10 cellular contexts compared by ENCODE assay signal in genomic region chr3:184602406-184603155, GRCh38. TPM values are rescaled to one million over a fixed set of nuclear protein-coding genes. Genes with fewer than 3 reads are reported as not detected.
DNase-seq lines count a peak whose midpoint lies in the region; ATAC-seq and TF ChIP-seq lines count a peak whose summit lies in the region.
"Had no signal": no experiment of that assay in that cellular context is flagged by ENCODE, and none has a peak within 500 bp of the region (broad histone marks: within the 10 kb centered on the region; RNA-seq: fewer than 3 reads in every experiment).

No MANE protein-coding gene starts in this region.

- H3K4me3 Mint-ChIP-seq in stimulated activated effector memory CD8-positive, alpha-beta T cell treated with anti-CD3 and anti-CD28 coated beads, Interleukin-12 subunit alpha, Interleukin-12 subunit beta, amount 100 ng/mL, for 72 hours, result no peak overlapping the region
- H3K4me3 Mint-ChIP-seq in activated CD8-positive, alpha-beta T cell treated with anti-CD3 and anti-CD28 coated beads, Interleukin-2, amount 10 ng/mL, durations not matched to agents 7 days and 5 days, result no peak overlapping the region

- H3K79me2 ChIP-seq in SK-N-SH (ENCODE audit: insufficient read depth), result no peaks in the 10 kb centered on the region

- TF ChIP-seq CTCF in SK-N-SH (IDR thresholded peaks at IDR 0.05), result no peak

- no peaks in the 10 kb centered on the region for H3K27me3 ChIP-seq in SK-N-SH (ENCODE audit: insufficient read depth)

- H3K9me3 Mint-ChIP-seq in stimulated activated effector memory CD8-positive, alpha-beta T cell treated with anti-CD3 and anti-CD28 coated beads, Interleukin-12 subunit alpha, Interleukin-12 subunit beta, amount 100 ng/mL, for 72 hours, result no peaks in the 10 kb centered on the region
- no peaks in the 10 kb centered on the region for H3K9me3 Mint-ChIP-seq in activated CD8-positive, alpha-beta T cell treated with anti-CD3 and anti-CD28 coated beads, Interleukin-2, amount 10 ng/mL, durations not matched to agents 7 days and 5 days (ENCODE audit: insufficient read depth)

- H3K9me3 ChIP-seq in SK-N-SH, result no peaks in the 10 kb centered on the region

- H3K9ac ChIP-seq in SK-N-SH, result no peak overlapping the region

- H3F3A ChIP-seq in SK-N-SH (replicated peaks; ENCODE audit: insufficient read depth), result no peaks in the 10 kb centered on the region

- H3K27me3 Mint-ChIP-seq in activated CD8-positive, alpha-beta T cell treated with anti-CD3 and anti-CD28 coated beads, Interleukin-2, amount 10 ng/mL, durations not matched to agents 7 days and 5 days (ENCODE audit: low read depth), result peaks cover 56% of the 10 kb centered on the region

- H4K20me1 ChIP-seq in SK-N-SH (ENCODE audit: insufficient read depth), result no peaks in the 10 kb centered on the region

- H3K9me2 ChIP-seq in SK-N-SH, result no peaks in the 10 kb centered on the region

- ATAC-seq in stimulated activated effector memory CD8-positive, alpha-beta T cell treated with anti-CD3 and anti-CD28 coated beads, Interleukin-12 subunit alpha, Interleukin-12 subunit beta, amount 100 ng/mL, for 72 hours, result no peak
- ATAC-seq in activated CD8-positive, alpha-beta T cell treated with anti-CD3 and anti-CD28 coated beads, Interleukin-2, amount 10 ng/mL, durations not matched to agents 7 days and 5 days, result no peak
- ATAC-seq in HG02642 (IDR thresholded peaks at IDR 0.05; ENCODE audit: poor library complexity, unreplicated experiment), result no peak

- H3K4me1 Mint-ChIP-seq in stimulated activated effector memory CD8-positive, alpha-beta T cell treated with anti-CD3 and anti-CD28 coated beads, Interleukin-12 subunit alpha, Interleukin-12 subunit beta, amount 100 ng/mL, for 72 hours, result peaks cover 28% of the 10 kb centered on the region
- peaks cover 2% of the 10 kb centered on the region for H3K4me1 Mint-ChIP-seq in activated CD8-positive, alpha-beta T cell treated with anti-CD3 and anti-CD28 coated beads, Interleukin-2, amount 10 ng/mL, durations not matched to agents 7 days and 5 days (ENCODE audit: low read depth)

- POLR2A ChIA-PET in SK-N-SH (lab: Yijun Ruan, JAX), result no interaction called here
- POLR2A ChIA-PET in activated CD8-positive, alpha-beta T cell treated with anti-CD3 and anti-CD28 coated beads, Interleukin-2, amount 10 ng/mL, durations not matched to agents 7 days and 5 days (lab: Charles Lee), result no interaction called here

- peaks cover 0 to 32% of the 10 kb centered on the region in 2 experiments; a peak in 2 of 4 replicates for H3K4me1 ChIP-seq in SK-N-SH (ENCODE audit: control insufficient read depth in 1 of 2, insufficient read depth in 2 of 2, low read depth in 1 of 2, low read length in 1 of 2)

- H3K36me3 ChIP-seq in SK-N-SH (replicated peaks in 1 of 2; ENCODE audit: control insufficient read depth in 1 of 2, insufficient read depth in 2 of 2, low read length in 1 of 2), result no peaks in the 10 kb centered on the region

- no peak overlapping the region for H3K4me2 ChIP-seq in SK-N-SH

- H2AFZ ChIP-seq in SK-N-SH (ENCODE audit: low read depth), result no peak overlapping the region

- CTCF ChIA-PET in SK-N-SH (lab: Yijun Ruan, JAX), result interaction anchor here (0.9 kb wide), 1 partner anchor 41 kb away, joined by 5 read pairs; the partner anchor contains the start of gene EPHB3
- CTCF ChIA-PET in activated CD8-positive, alpha-beta T cell treated with anti-CD3 and anti-CD28 coated beads, Interleukin-2, amount 10 ng/mL, durations not matched to agents 7 days and 5 days (lab: Charles Lee), result no interaction called here

- TF ChIP-seq RAD21 in SK-N-SH (IDR thresholded peaks at IDR 0.05; ENCODE audit: low read length), result no peak

- H3K36me3 Mint-ChIP-seq in stimulated activated effector memory CD8-positive, alpha-beta T cell treated with anti-CD3 and anti-CD28 coated beads, Interleukin-12 subunit alpha, Interleukin-12 subunit beta, amount 100 ng/mL, for 72 hours, result peaks cover 6% of the 10 kb centered on the region
- no peaks in the 10 kb centered on the region for H3K36me3 Mint-ChIP-seq in activated CD8-positive, alpha-beta T cell treated with anti-CD3 and anti-CD28 coated beads, Interleukin-2, amount 10 ng/mL, durations not matched to agents 7 days and 5 days (ENCODE audit: low read depth)

- peak; percentile 48 for DNase-seq in HuH-7.5 (ENCODE audit: low spot score)
- DNase-seq in SK-N-SH, result peak; percentile 61
- peak; percentile 64 for DNase-seq in hepatic stellate cell (ENCODE audit: low spot score)
- DNase-seq in retina, result peak; percentile 52
- DNase-seq in stimulated activated effector memory CD8-positive, alpha-beta T cell treated with anti-CD3 and anti-CD28 coated beads, Interleukin-12 subunit alpha, Interleukin-12 subunit beta, amount 100 ng/mL, for 72 hours (ENCODE audit: low spot score in 2 of 2), result no peak
- no peak for DNase-seq in stimulated activated CD4-positive, alpha-beta T cell treated with anti-CD3 and anti-CD28 coated beads, Interleukin-4, amount 100 ng/mL, for 4 hours
- DNase-seq in activated CD8-positive, alpha-beta T cell treated with anti-CD3 and anti-CD28 coated beads, Interleukin-2, amount 10 ng/mL, durations not matched to agents 7 days and 5 days, result no peak
- DNase-seq: amygdala, NCI-H1048 had no signal

- no peak for TF ChIP-seq EP300 in SK-N-SH (IDR thresholded peaks at IDR 0.05; ENCODE audit: borderline replicate concordance in 1 of 2, low read depth in 1 of 2, low read length in 1 of 2)

- no peak overlapping the region for H3K27ac ChIP-seq in SK-N-SH (ENCODE audit: low read depth in 2 of 2, low read length in 1 of 2)

- no peak overlapping the region for H3K27ac Mint-ChIP-seq in stimulated activated effector memory CD8-positive, alpha-beta T cell treated with anti-CD3 and anti-CD28 coated beads, Interleukin-12 subunit alpha, Interleukin-12 subunit beta, amount 100 ng/mL, for 72 hours
- no peak overlapping the region for H3K27ac Mint-ChIP-seq in activated CD8-positive, alpha-beta T cell treated with anti-CD3 and anti-CD28 coated beads, Interleukin-2, amount 10 ng/mL, durations not matched to agents 7 days and 5 days

- WGBS in SK-N-SH (ENCODE audit: low lambda C conversion rate), result 70% methylated on average over 11 of the region's 11 CpGs

- no peak overlapping the region for H3K4me3 ChIP-seq in SK-N-SH (ENCODE audit: low read depth in 2 of 2, low read length in 1 of 2)

TF ChIP-seq in SK-N-SH, 30 proteins besides CTCF, POLR2A, EP300 and RAD21:
- TF ChIP-seq TCF12 (IDR thresholded peaks at IDR 0.05), result no peak
- no peak for TF ChIP-seq RFX5 (IDR thresholded peaks at IDR 0.05; ENCODE audit: low read length)
- TF ChIP-seq USF1 (IDR thresholded peaks at IDR 0.05; ENCODE audit: borderline replicate concordance, low read depth), result no peak
- no peak for TF ChIP-seq NFIC (IDR thresholded peaks at IDR 0.05; ENCODE audit: borderline replicate concordance)
- TF ChIP-seq REST (IDR thresholded peaks at IDR 0.05; ENCODE audit: low read depth, low read length), result no peak
- no peak for TF ChIP-seq YY1 (IDR thresholded peaks at IDR 0.05; ENCODE audit: low read depth)
- no peak for TF ChIP-seq MXI1 (IDR thresholded peaks at IDR 0.05; ENCODE audit: low read depth, low read length)

RNA-seq across cellular contexts. Expression of gene EPHB3, which starts 41.0 kb away (rescaled TPM):
- 2.1 and 4.2 TPM in 2 replicates for polyA plus RNA-seq in SK-N-SH (2012; rRNA removed)
- 1.5 and 2.0 TPM in 2 replicates for polyA plus RNA-seq in SK-N-SH (2012; cell fraction: cytosol; rRNA removed)
- 10.0 and 14.1 TPM in 2 replicates for polyA plus RNA-seq in SK-N-SH (2012; cell fraction: nucleus; rRNA removed)
- under 1 TPM; 0.11 to 0.13 TPM for total RNA-seq in activated CD8-positive, alpha-beta T cell treated with anti-CD3 and anti-CD28 coated beads, Interleukin-2, amount 10 ng/mL, durations not matched to agents 7 days and 5 days

Comparison
In these comparisons a context has a peak if more than half of its experiments do, and no peak if none do; other contexts are left out.
1. DNase-seq: peak in HuH-7.5 (single experiment), SK-N-SH (single experiment), hepatic stellate cell (single experiment) and retina (single experiment); none in stimulated activated effector memory CD8-positive, alpha-beta T cell treated with anti-CD3 and anti-CD28 coated beads, Interleukin-12 subunit alpha, Interleukin-12 subunit beta, amount 100 ng/mL, for 72 hours (0 of 2), stimulated activated CD4-positive, alpha-beta T cell treated with anti-CD3 and anti-CD28 coated beads, Interleukin-4, amount 100 ng/mL, for 4 hours (0 of 2) and activated CD8-positive, alpha-beta T cell treated with anti-CD3 and anti-CD28 coated beads, Interleukin-2, amount 10 ng/mL, durations not matched to agents 7 days and 5 days (single experiment).